In the genomic region with DNA sequence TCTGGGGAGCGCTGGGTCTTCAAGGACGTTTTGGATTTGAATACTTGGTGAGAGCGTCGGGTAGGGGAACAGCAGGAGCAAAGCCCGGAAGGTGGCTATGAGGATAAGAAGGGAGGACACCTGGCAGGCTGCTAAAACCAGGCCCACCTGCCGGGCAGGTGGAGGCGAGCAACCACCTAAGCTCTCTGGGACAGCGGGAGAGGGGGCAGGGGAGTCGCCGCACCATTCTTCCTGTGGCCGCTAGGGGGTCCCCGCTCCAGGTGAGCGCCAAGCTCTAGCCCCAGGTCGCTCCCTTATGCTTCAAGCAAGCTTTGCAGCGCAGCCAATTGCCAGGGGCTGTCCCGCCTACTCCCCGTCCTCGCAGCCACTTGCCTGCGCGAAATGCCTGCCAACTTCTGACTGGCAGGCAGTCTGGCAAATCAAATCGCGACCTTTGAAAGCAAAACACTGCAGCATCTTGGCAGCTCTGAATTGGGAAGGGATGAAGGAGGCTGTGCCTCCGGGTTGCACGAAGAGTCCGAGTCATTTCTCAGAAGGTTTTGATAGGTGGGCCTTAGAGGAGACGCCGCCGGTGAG, we compare ENCODE assay signal across 8 cellular contexts. TPM values are rescaled to one million over a fixed set of nuclear protein-coding genes. Genes with fewer than 3 reads are reported as not detected.
DNase-seq lines count a peak whose midpoint lies in the region; ATAC-seq and TF ChIP-seq lines count a peak whose summit lies in the region.

A gene (plus strand): TSS at position 469 of the 576 bp plus-strand sequence. CDS start 3,746 bp downstream, outside the sequence.

- DNase-seq in NCI-H1694 treated with DMSO at 0.1 percent for 48 hours (lab: John Stamatoyannopoulos, UW), result peak; percentile 90
- DNase-seq in T-helper 2 cell, result peak; percentile 88 to 100 (median 96)
- peak; percentile 48 to 98 (median 94) for DNase-seq in anterior cingulate cortex (lab: John Stamatoyannopoulos, UW)
- peak; percentile 96 for DNase-seq in right atrium auricular region (ENCODE audit: low spot score)
- peak; percentile 97 for DNase-seq in pulmonary artery endothelial cell (ENCODE audit: low read depth, low spot score)
- DNase-seq in uterus, result peak; percentile 98 to 99

- H3K4me1 ChIP-seq in right atrium auricular region (peaks cover 0 to 14% of the 10 kb centered on the region in 2 donors), uterus (peaks cover 4 to 9% of the 10 kb centered on the region in 2 donors)

- H3K27ac ChIP-seq in right atrium auricular region (peak within 1 kb of the TSS; percentile 29 to 32), uterus (peak within 1 kb of the TSS; percentile 37 to 48)

- H3K9me3 ChIP-seq in right atrium auricular region (no peaks in the 10 kb centered on the region), uterus (no peaks in the 10 kb centered on the region)

- peak; percentile 43 for TF ChIP-seq POLR2A in GM15510 (IDR thresholded peaks at IDR 0.05; ENCODE audit: borderline replicate concordance, extremely low read depth, insufficient read length)
- TF ChIP-seq POLR2A in uterus (IDR thresholded peaks at IDR 0.05), result no peak

- intact Hi-C loops in uterus (cut with DNase I; ENCODE audit: low total_unique reads), result no loop called here

- H3K36me3 ChIP-seq in right atrium auricular region (no peaks in the 10 kb centered on the region), uterus (no peaks in the 10 kb centered on the region)

- peak; percentile 61 to 87 for TF ChIP-seq CTCF in right atrium auricular region (IDR thresholded peaks at IDR 0.05)
- peak; percentile 68 to 86 (median 80) for TF ChIP-seq CTCF in uterus (IDR thresholded peaks at IDR 0.05)

- H3K27me3 ChIP-seq in right atrium auricular region (no peaks in the 10 kb centered on the region), uterus (no peaks in the 10 kb centered on the region)

- H3K4me3 ChIP-seq in right atrium auricular region (peak within 1 kb of the TSS; percentile 58 to 71), uterus (peak within 1 kb of the TSS; percentile 52 to 79)

- ATAC-seq in HG02938 (IDR thresholded peaks at IDR 0.05; ENCODE audit: unreplicated experiment), result peak; percentile 91

RNA-seq across cellular contexts. Expression of the gene that starts here (rescaled TPM):
- total RNA-seq in right atrium auricular region, result 10 to 100 TPM; 34.8 to 43.3 TPM
- 28.1 and 31.1 TPM in 2 replicates for total RNA-seq in pulmonary artery endothelial cell
- 10 to 100 TPM; 14.2 to 36.8 (median 21.5) TPM for total RNA-seq in uterus

Comparison
In these comparisons a context has a peak if more than half of its experiments do, and no peak if none do; other contexts are left out.
1. Peak in every context shown above with its lines: DNase-seq, ATAC-seq, H3K4me3 ChIP-seq and H3K27ac ChIP-seq.